In genomic region chr6:5622276-5623005, GRCh38 we compare ENCODE assay signal across 23 cellular contexts.
DNase-seq lines count a peak whose midpoint lies in the region; ATAC-seq, FAIRE-seq and TF ChIP-seq lines count a peak whose summit lies in the region.
"Had no signal": no experiment of that assay in that cellular context is flagged by ENCODE, and none has a peak within 500 bp of the region (broad histone marks: within the 10 kb centered on the region; RNA-seq: fewer than 3 reads in every experiment).

No MANE protein-coding gene starts in this region.

- ATAC-seq in Right ventricle myocardium superior (ENCODE audit: poor library complexity) (peak; percentile 22), GM21381 (IDR thresholded peaks at IDR 0.05; ENCODE audit: unreplicated experiment) (no peak), GM19467 (IDR thresholded peaks at IDR 0.05; ENCODE audit: unreplicated experiment) (no peak)
- ATAC-seq: GM12878, HepG2 had no signal

- peaks cover 0 to 15% of the 10 kb centered on the region in 2 donors for H3K4me1 ChIP-seq in right atrium auricular region
- H3K4me1 ChIP-seq: BE2C, HAP-1 had no signal

- no peak overlapping the region for H3K4me3 ChIP-seq in right atrium auricular region
- H3K4me3 ChIP-seq: GM12878, GM23248, HAP-1 had no signal

- in situ Hi-C loops in SK-MEL-5 (cut with HindIII; ENCODE audit: low pct_unique_long_range_greater_than_20kb, low sequenced_read_pairs) = no loop called here

- no peaks in the 10 kb centered on the region for H3K36me3 ChIP-seq in right atrium auricular region
- H3K36me3 ChIP-seq: BE2C, HAP-1 had no signal

- FAIRE-seq in frontal cortex (lab: Jason Lieb, UNC) = no peak
- FAIRE-seq: A204.1, GM12878, HepG2 had no signal

- TF ChIP-seq CTCF in right atrium auricular region (IDR thresholded peaks at IDR 0.05) = no peak

- H3K27me3 ChIP-seq in right atrium auricular region = no peaks in the 10 kb centered on the region
- H3K27me3 ChIP-seq: BE2C had no signal

- intact Hi-C loops in Right ventricle myocardium superior (cut with DNase I) = no loop called here

- peak overlapping the region; percentile 59 to 81 for H3K27ac ChIP-seq in right atrium auricular region
- H3K27ac ChIP-seq: GM23248 had no signal

- DNase-seq in SK-MEL-5 (ENCODE audit: low read depth, low spot score) (peak; percentile 83), dermis blood vessel endothelial cell (peak; percentile 78), Right ventricle myocardium superior (no peak), right atrium auricular region (ENCODE audit: low spot score) (no peak), frontal cortex (ENCODE audit: low spot score in 2 of 2) (no peak)
- DNase-seq in activated CD8-positive, alpha-beta memory T cell treated with anti-CD3 and anti-CD28 coated beads, Interleukin-2, amount 50 U/mL, for 4 hours = no peak
- DNase-seq: ACHN; BE2C; C1 segment of cervical spinal cord; CD4-positive, CD25-positive, alpha-beta regulatory T cell; CD8-positive, alpha-beta memory T cell; COR-L47; DMS 273 treated with DMSO at 0.1 percent for 48 hours; DMS53; DND-41; EL; GM23248 had no signal

- no peaks in the 10 kb centered on the region for H3K9me3 ChIP-seq in right atrium auricular region
- H3K9me3 ChIP-seq: BE2C, HAP-1 had no signal

Comparison
In these comparisons a context has a peak if more than half of its experiments do, and no peak if none do; other contexts are left out.
1. DNase-seq: peak in SK-MEL-5 (single experiment) and dermis blood vessel endothelial cell (single experiment); none in Right ventricle myocardium superior (single experiment), right atrium auricular region (single experiment), activated CD8-positive, alpha-beta memory T cell treated with anti-CD3 and anti-CD28 coated beads, Interleukin-2, amount 50 U/mL, for 4 hours (single experiment) and frontal cortex (0 of 2).